ENCODE assay signal across 12 cellular contexts in the genomic region with DNA sequence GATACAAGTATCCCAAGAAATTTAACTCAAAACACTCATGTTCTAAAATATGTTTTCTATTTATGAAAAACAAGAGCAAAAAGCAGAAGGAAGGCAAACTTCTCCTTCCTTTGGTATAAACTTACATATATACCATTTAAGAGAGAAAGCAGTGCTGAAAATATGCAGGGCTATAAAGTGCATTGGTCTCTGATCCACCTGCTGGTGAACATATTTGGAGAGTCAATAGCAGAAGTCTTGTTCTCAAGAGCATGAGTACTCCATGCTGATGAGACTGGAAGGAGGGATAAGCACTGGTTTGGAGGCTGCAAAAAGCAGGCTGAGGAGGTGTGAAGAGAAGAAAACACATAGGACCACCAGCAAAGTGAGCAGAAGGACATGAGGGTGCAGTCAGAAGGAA.
DNase-seq lines count a peak whose midpoint lies in the region; ATAC-seq and TF ChIP-seq lines count a peak whose summit lies in the region.
"Had no signal": no experiment of that assay in that cellular context is flagged by ENCODE, and none has a peak within 500 bp of the region (broad histone marks: within the 10 kb centered on the region; RNA-seq: fewer than 3 reads in every experiment).

No MANE protein-coding gene starts in this region.

- ATAC-seq in activated naive CD8-positive, alpha-beta T cell treated with anti-CD3 and anti-CD28 coated beads, Interleukin-2, amount 50 U/mL, for 24 hours, result no peak
- ATAC-seq: HCT116 had no signal

- H3K9me3 Mint-ChIP-seq in endodermal cell, result no peaks in the 10 kb centered on the region
- H3K9me3 Mint-ChIP-seq in activated naive CD8-positive, alpha-beta T cell treated with anti-CD3 and anti-CD28 coated beads, Interleukin-2, amount 50 U/mL, for 24 hours, result no peaks in the 10 kb centered on the region
- H3K9me3 Mint-ChIP-seq in activated T-cell treated with anti-CD3 and anti-CD28 coated beads, Interleukin-2, amount 50 U/mL, for 24 hours, result no peaks in the 10 kb centered on the region

- peak; percentile 16 for DNase-seq in DMS53 treated with DMSO at 0.1 percent for 48 hours (lab: John Stamatoyannopoulos, UW; ENCODE audit: unreplicated experiment)
- no peak for DNase-seq in endodermal cell
- DNase-seq in A673 (ENCODE audit: low spot score), result no peak
- DNase-seq in activated naive CD8-positive, alpha-beta T cell treated with anti-CD3 and anti-CD28 coated beads, Interleukin-2, amount 50 U/mL, for 24 hours, result no peak
- DNase-seq in right atrium auricular region (ENCODE audit: low spot score), result no peak
- DNase-seq in activated T-cell treated with anti-CD3 and anti-CD28 coated beads, Interleukin-2, amount 50 U/mL, for 24 hours, result no peak
- DNase-seq: CD4-positive, alpha-beta memory T cell; DND-41; GF-D8 had no signal

- no peak overlapping the region for H3K27ac ChIP-seq in VCaP
- no peak overlapping the region for H3K27ac ChIP-seq in endodermal cell (ENCODE audit: low read depth, low read length)
- no peak overlapping the region for H3K27ac ChIP-seq in A673 (ENCODE audit: low read depth, low read length, poor library complexity, severe bottlenecking)
- H3K27ac ChIP-seq in right atrium auricular region, result no peak overlapping the region

- intact Hi-C loops in A673 (cut with micrococcal nuclease; ENCODE audit: unreplicated experiment), result no loop called here

- no peaks in the 10 kb centered on the region for H3K9me3 ChIP-seq in endodermal cell (ENCODE audit: control insufficient read depth, low read length)
- no peaks in the 10 kb centered on the region for H3K9me3 ChIP-seq in A673 (ENCODE audit: low read depth, low read length, poor library complexity, severe bottlenecking)
- no peaks in the 10 kb centered on the region for H3K9me3 ChIP-seq in right atrium auricular region

- TF ChIP-seq CTCF in VCaP (conservative IDR thresholded peaks at IDR 0.05), result peak; percentile 19; the same call in 1 of the 2 replicates
- peak; percentile 12 for TF ChIP-seq CTCF in endodermal cell (conservative IDR thresholded peaks at IDR 0.05)
- TF ChIP-seq CTCF in A673 (conservative IDR thresholded peaks at IDR 0.05; ENCODE audit: low read depth, low read length), result no peak
- no peak for TF ChIP-seq CTCF in right atrium auricular region (IDR thresholded peaks at IDR 0.05)

- H3K4me3 ChIP-seq in endodermal cell (ENCODE audit: low read length) (no peak overlapping the region), A673 (ENCODE audit: low read depth, low read length, poor library complexity, severe bottlenecking) (no peak overlapping the region), right atrium auricular region (no peak overlapping the region)

- H3K4me1 Mint-ChIP-seq in endodermal cell, result peaks cover 25% of the 10 kb centered on the region
- H3K4me1 Mint-ChIP-seq in activated naive CD8-positive, alpha-beta T cell treated with anti-CD3 and anti-CD28 coated beads, Interleukin-2, amount 50 U/mL, for 24 hours, result no peaks in the 10 kb centered on the region
- no peaks in the 10 kb centered on the region for H3K4me1 Mint-ChIP-seq in activated T-cell treated with anti-CD3 and anti-CD28 coated beads, Interleukin-2, amount 50 U/mL, for 24 hours (ENCODE audit: low read depth)
- H3K4me1 Mint-ChIP-seq: B cell; CD4-positive, alpha-beta memory T cell had no signal

- POLR2A ChIA-PET in A673 (lab: Charles Lee; ENCODE audit: low non-redundant PET), result no interaction called here

- no peaks in the 10 kb centered on the region for H3K36me3 Mint-ChIP-seq in endodermal cell (ENCODE audit: low read depth)
- H3K36me3 Mint-ChIP-seq in activated naive CD8-positive, alpha-beta T cell treated with anti-CD3 and anti-CD28 coated beads, Interleukin-2, amount 50 U/mL, for 24 hours (ENCODE audit: low read depth), result no peaks in the 10 kb centered on the region
- H3K36me3 Mint-ChIP-seq in activated T-cell treated with anti-CD3 and anti-CD28 coated beads, Interleukin-2, amount 50 U/mL, for 24 hours (ENCODE audit: low read depth), result no peaks in the 10 kb centered on the region
- H3K36me3 Mint-ChIP-seq: CD4-positive, alpha-beta memory T cell had no signal

- no peaks in the 10 kb centered on the region for H3K27me3 Mint-ChIP-seq in endodermal cell (ENCODE audit: insufficient read depth)
- H3K27me3 Mint-ChIP-seq in activated naive CD8-positive, alpha-beta T cell treated with anti-CD3 and anti-CD28 coated beads, Interleukin-2, amount 50 U/mL, for 24 hours, result peaks cover 2% of the 10 kb centered on the region
- peaks cover 3% of the 10 kb centered on the region for H3K27me3 Mint-ChIP-seq in activated T-cell treated with anti-CD3 and anti-CD28 coated beads, Interleukin-2, amount 50 U/mL, for 24 hours

- H3K27ac Mint-ChIP-seq in endodermal cell, result no peak overlapping the region
- H3K27ac Mint-ChIP-seq in activated naive CD8-positive, alpha-beta T cell treated with anti-CD3 and anti-CD28 coated beads, Interleukin-2, amount 50 U/mL, for 24 hours, result no peak overlapping the region
- no peak overlapping the region for H3K27ac Mint-ChIP-seq in activated T-cell treated with anti-CD3 and anti-CD28 coated beads, Interleukin-2, amount 50 U/mL, for 24 hours
- H3K27ac Mint-ChIP-seq: B cell; CD4-positive, alpha-beta memory T cell had no signal

- no TSS peak for BruUV-seq in A673 (replicated peaks; lab: Mats Ljungman, UMichigan)

- H3K27me3 ChIP-seq in endodermal cell (ENCODE audit: control insufficient read depth, insufficient read depth, low read length, poor library complexity, severe bottlenecking), result no peaks in the 10 kb centered on the region
- H3K27me3 ChIP-seq in A673 (replicated peaks; ENCODE audit: insufficient read depth, low read depth, low read length, poor library complexity), result no peaks in the 10 kb centered on the region
- H3K27me3 ChIP-seq in right atrium auricular region, result no peaks in the 10 kb centered on the region

- no peak overlapping the region for H3K9ac ChIP-seq in endodermal cell (ENCODE audit: extremely low read depth, low read length, poor library complexity, severe bottlenecking)

- no peaks in the 10 kb centered on the region for H3K4me1 ChIP-seq in endodermal cell (ENCODE audit: control insufficient read depth, insufficient read depth, low read length)
- no peaks in the 10 kb centered on the region for H3K4me1 ChIP-seq in A673 (ENCODE audit: insufficient read depth, low read length, poor library complexity, severe bottlenecking)
- H3K4me1 ChIP-seq in right atrium auricular region, result no peaks in the 10 kb centered on the region

- H3K36me3 ChIP-seq in endodermal cell (ENCODE audit: control insufficient read depth, insufficient read depth, low read length) (no peaks in the 10 kb centered on the region), A673 (ENCODE audit: insufficient read depth, low read length, poor library complexity, severe bottlenecking) (no peaks in the 10 kb centered on the region), right atrium auricular region (no peaks in the 10 kb centered on the region)

- CTCF ChIA-PET in A673 (lab: Charles Lee), result no interaction called here

- H3K4me3 Mint-ChIP-seq in endodermal cell, result no peak overlapping the region
- H3K4me3 Mint-ChIP-seq in activated naive CD8-positive, alpha-beta T cell treated with anti-CD3 and anti-CD28 coated beads, Interleukin-2, amount 50 U/mL, for 24 hours, result no peak overlapping the region
- H3K4me3 Mint-ChIP-seq in activated T-cell treated with anti-CD3 and anti-CD28 coated beads, Interleukin-2, amount 50 U/mL, for 24 hours, result no peak overlapping the region
- H3K4me3 Mint-ChIP-seq: B cell; CD4-positive, alpha-beta memory T cell had no signal

Comparison
In these comparisons a context has a peak if more than half of its experiments do, and no peak if none do; other contexts are left out.
1. CTCF ChIP-seq: peak in VCaP (single experiment) and endodermal cell (single experiment); none in A673 (single experiment) and right atrium auricular region (0 of 2).